ENCODE assay signal across 8 cellular contexts in the genomic region with DNA sequence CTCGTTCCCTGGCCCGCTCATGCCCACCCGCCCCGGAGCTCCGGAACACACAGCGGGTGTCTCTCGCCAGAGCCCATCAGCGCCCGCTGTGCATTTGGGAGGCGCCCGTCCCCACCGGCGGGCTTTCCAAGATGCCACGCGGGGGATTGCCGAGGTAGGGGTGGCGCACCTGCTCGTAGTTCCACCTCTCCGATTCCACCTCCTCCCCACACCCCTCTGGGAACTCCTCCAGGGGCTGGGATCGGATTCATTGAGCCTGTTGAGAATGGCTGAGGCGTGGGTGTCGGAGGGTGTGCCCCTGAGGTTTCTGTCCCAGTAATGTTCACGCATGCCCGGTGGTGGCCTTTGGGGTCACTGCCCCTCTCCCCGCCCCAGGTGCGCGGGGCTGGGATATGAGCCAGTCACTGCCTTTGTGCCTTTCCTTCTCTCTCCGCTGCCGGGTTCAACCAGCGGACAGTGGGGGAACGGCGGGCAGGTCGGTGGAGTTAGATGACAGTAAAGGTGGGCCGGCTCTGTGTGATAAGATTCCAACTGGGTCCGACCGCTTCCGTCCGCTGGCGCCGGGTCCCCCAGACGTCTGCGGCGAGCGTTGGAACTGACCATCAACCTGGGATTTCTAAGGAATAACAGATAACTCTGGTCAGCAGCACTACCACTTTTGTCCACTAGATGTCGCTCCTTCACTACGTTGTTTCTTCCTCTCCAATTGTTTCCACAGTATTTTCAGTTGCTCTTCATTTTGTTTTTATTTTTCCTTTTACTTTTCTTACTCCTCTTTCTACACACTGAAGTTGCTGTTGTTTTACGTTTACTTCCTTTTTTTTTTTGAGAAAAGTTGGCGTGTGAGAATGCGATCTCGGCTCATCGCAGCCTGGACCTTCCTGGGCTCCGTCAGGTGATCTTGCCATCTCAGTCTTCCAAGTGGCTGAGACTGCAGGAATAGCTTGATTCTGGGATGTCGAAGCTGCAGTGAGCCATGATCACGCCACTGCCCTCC.
DNase-seq lines count a peak whose midpoint lies in the region; ATAC-seq and TF ChIP-seq lines count a peak whose summit lies in the region.

No MANE protein-coding gene starts in this region.

- peak overlapping the region; percentile 39 for H3K4me3 Mint-ChIP-seq in central memory CD8-positive, alpha-beta T cell

- TF ChIP-seq CTCF in GM10248 (IDR thresholded peaks at IDR 0.05; ENCODE audit: control extremely low read depth, extremely low read depth, low read depth, missing control alignments) (peak; percentile 91), HFF-Myc (IDR thresholded peaks at IDR 0.05; ENCODE audit: low read depth, low read length, missing control alignments) (peak; percentile 84), WERI-Rb-1 (IDR thresholded peaks at IDR 0.05; ENCODE audit: low read depth, low read length) (peak; percentile 84), kidney epithelial cell (IDR thresholded peaks at IDR 0.05; ENCODE audit: insufficient read depth, low read length, poor library complexity, severe bottlenecking) (peak; percentile 90)

- H3K27me3 Mint-ChIP-seq in central memory CD8-positive, alpha-beta T cell: peaks cover 21% of the 10 kb centered on the region

- H3K36me3 Mint-ChIP-seq in central memory CD8-positive, alpha-beta T cell (ENCODE audit: insufficient read depth): no peaks in the 10 kb centered on the region

- peaks cover 5% of the 10 kb centered on the region for H3K4me1 Mint-ChIP-seq in central memory CD8-positive, alpha-beta T cell

- peaks cover 54% of the 10 kb centered on the region for H3K27me3 ChIP-seq in WERI-Rb-1 (ENCODE audit: insufficient read depth, low read depth, severe bottlenecking)
- no peaks in the 10 kb centered on the region for H3K27me3 ChIP-seq in kidney epithelial cell (ENCODE audit: control insufficient read depth, insufficient read depth, low read length)

- POLR2A ChIA-PET in GM10248 (lab: Yijun Ruan, JAX): no interaction called here

- H3K9me3 ChIP-seq in WERI-Rb-1 (ENCODE audit: severe bottlenecking): no peaks in the 10 kb centered on the region

- H3K27ac Mint-ChIP-seq in central memory CD8-positive, alpha-beta T cell (ENCODE audit: low read depth): no peak overlapping the region

- H3K4me3 ChIP-seq in HFF-Myc (replicated peaks; ENCODE audit: low read depth, low read length): peak overlapping the region; percentile 23; the same call in 1 of the 2 replicates
- no peak overlapping the region for H3K4me3 ChIP-seq in WERI-Rb-1 (ENCODE audit: low read depth, low read length)
- H3K4me3 ChIP-seq in kidney epithelial cell (ENCODE audit: low read depth, low read length): peak overlapping the region; percentile 42

- ATAC-seq in central memory CD8-positive, alpha-beta T cell (replicated peaks; ENCODE audit: extremely low read depth, poor library complexity, severe bottlenecking): peak; percentile 25
- ATAC-seq in HG03108 (IDR thresholded peaks at IDR 0.05; ENCODE audit: unreplicated experiment): no peak

- H3K27ac ChIP-seq in WERI-Rb-1: no peak overlapping the region

- no peaks in the 10 kb centered on the region for H3K9me3 Mint-ChIP-seq in central memory CD8-positive, alpha-beta T cell

- H3K36me3 ChIP-seq in WERI-Rb-1: no peaks in the 10 kb centered on the region
- H3K36me3 ChIP-seq in kidney epithelial cell (ENCODE audit: control insufficient read depth, insufficient read depth, low read length): no peaks in the 10 kb centered on the region

- DNase-seq in GM10248 (ENCODE audit: extremely low spot score) (peak; percentile 57), HFF-Myc (ENCODE audit: extremely low read depth, low read depth) (peak; percentile 56), NCI-H146 (lab: John Stamatoyannopoulos, UW) (peak; percentile 64), WERI-Rb-1 (peak; percentile 60), kidney epithelial cell (ENCODE audit: low read depth) (no peak)
- peak in 1 of 2 donors; percentile 54 for DNase-seq in central memory CD8-positive, alpha-beta T cell (ENCODE audit: low spot score in 2 of 2)
- peak; percentile 12 to 43 for DNase-seq in stimulated activated CD4-positive, alpha-beta T cell treated with anti-CD3 and anti-CD28 coated beads, Interleukin-15, amount 100 ng/mL, for 48 hours (ENCODE audit: low read depth in 2 of 2)

- CTCF ChIA-PET in GM10248 (lab: Yijun Ruan, JAX): interaction anchor here (0.7 to 2.2 kb wide), 7 partner anchors 8 to 1136 kb away, joined by 3 to 16 read pairs (median 3); partner anchors contain the start of gene ALG10B
